8 cellular contexts compared by ENCODE assay signal in the genomic region with DNA sequence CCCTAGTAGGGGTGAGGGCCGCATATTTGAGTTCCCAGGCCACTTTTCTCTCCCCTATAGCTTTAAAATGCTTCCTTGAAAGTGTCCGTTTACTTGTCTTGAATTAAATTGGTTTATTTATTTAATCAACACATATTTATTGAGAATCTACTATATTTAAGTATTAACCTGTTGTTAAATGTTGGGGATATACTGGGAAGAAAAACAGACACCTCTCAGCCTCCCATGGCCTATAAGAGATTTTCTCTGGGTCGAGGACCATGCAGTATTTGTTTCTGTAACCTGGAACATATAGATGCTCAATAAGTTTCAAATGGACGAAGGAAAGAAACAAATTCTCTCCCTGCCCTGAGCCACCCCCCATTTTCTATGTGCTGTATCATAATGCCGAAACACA.
A peak's percentile ranks its signal among the peaks of the same experiment; 100 is the strongest.
DNase-seq lines count a peak whose midpoint lies in the region; ATAC-seq, FAIRE-seq and TF ChIP-seq lines count a peak whose summit lies in the region.

No MANE protein-coding gene starts in this region.

- DNase-seq in DND-41, result no peak
- no peak for DNase-seq in Peyer's patch
- no peak for DNase-seq in fibroblast of lung (ENCODE audit: low read depth in 2 of 2)
- DNase-seq in retinal pigment epithelial cell (ENCODE audit: low read depth), result no peak
- DNase-seq in pancreas, result no peak
- DNase-seq in cerebellum (ENCODE audit: low spot score), result no peak
- no peak for DNase-seq in DMS53 (lab: John Stamatoyannopoulos, UW)
- DNase-seq in 8988T, result no peak

- H3K9ac ChIP-seq in DND-41 (ENCODE audit: low read depth, low read length) (peak overlapping the region; percentile 77), fibroblast of lung (ENCODE audit: insufficient read depth, low read length) (no peak overlapping the region)

- H3K4me1 ChIP-seq in DND-41 (ENCODE audit: insufficient read depth, low read length) (peaks cover 17% of the 10 kb centered on the region), Peyer's patch (peaks cover 0 to 10% (median 0%) of the 10 kb centered on the region in 4 donors), fibroblast of lung (ENCODE audit: control insufficient read depth, extremely low read depth, insufficient read depth, low read length) (no peaks in the 10 kb centered on the region), pancreas (no peaks in the 10 kb centered on the region)

- ATAC-seq in DND-41 (ENCODE audit: insufficient read depth, low read depth), result no peak
- ATAC-seq in pancreas, result no peak

- no peaks in the 10 kb centered on the region for H3K79me2 ChIP-seq in DND-41 (ENCODE audit: insufficient read depth, low read length)
- H3K79me2 ChIP-seq in fibroblast of lung (ENCODE audit: control insufficient read depth, insufficient read depth, low read length), result no peaks in the 10 kb centered on the region

- H3K9me3 ChIP-seq in DND-41 (ENCODE audit: insufficient read depth, low read length, severe bottlenecking) (no peaks in the 10 kb centered on the region), Peyer's patch (no peaks in the 10 kb centered on the region), fibroblast of lung (ENCODE audit: control insufficient read depth, insufficient read depth, low read depth, low read length) (no peaks in the 10 kb centered on the region), pancreas (no peaks in the 10 kb centered on the region)

- no peak for FAIRE-seq in pancreas (lab: Jason Lieb, UNC)

- TF ChIP-seq POLR2A in Peyer's patch (IDR thresholded peaks at IDR 0.05), result no peak

- H3K27ac ChIP-seq in DND-41 (ENCODE audit: low read length) (peak overlapping the region; percentile 83), Peyer's patch (peak overlapping the region in 3 of 4 donors; percentile 12 to 71 (median 70)), fibroblast of lung (ENCODE audit: insufficient read depth, low read length) (no peak overlapping the region), pancreas (peak overlapping the region in 1 of 4 donors; percentile 80)

- intact Hi-C loops in pancreas (cut with DNase I), result no loop called here

- no peaks in the 10 kb centered on the region for H3K36me3 ChIP-seq in DND-41 (ENCODE audit: insufficient read depth, low read length)
- H3K36me3 ChIP-seq in Peyer's patch, result no peaks in the 10 kb centered on the region
- H3K36me3 ChIP-seq in fibroblast of lung (ENCODE audit: control insufficient read depth, insufficient read depth, low read length), result no peaks in the 10 kb centered on the region
- H3K36me3 ChIP-seq in pancreas, result no peaks in the 10 kb centered on the region

- TF ChIP-seq CTCF in DND-41 (IDR thresholded peaks at IDR 0.05; ENCODE audit: borderline replicate concordance, extremely low read depth, low read length, poor library complexity, severe bottlenecking) (no peak), Peyer's patch (IDR thresholded peaks at IDR 0.05) (no peak), fibroblast of lung (conservative IDR thresholded peaks at IDR 0.05 in 1 of 2, IDR thresholded peaks at IDR 0.05 in 1 of 2; ENCODE audit: low read depth in 1 of 2, low read length in 2 of 2) (no peak), retinal pigment epithelial cell (conservative IDR thresholded peaks at IDR 0.05; ENCODE audit: low read depth, low read length) (no peak), pancreas (IDR thresholded peaks at IDR 0.05) (no peak)

- H3K27me3 ChIP-seq in DND-41 (ENCODE audit: insufficient read depth, low read length, poor library complexity) (no peaks in the 10 kb centered on the region), Peyer's patch (no peaks in the 10 kb centered on the region), fibroblast of lung (ENCODE audit: control insufficient read depth, insufficient read depth, low read length) (peaks cover 2% of the 10 kb centered on the region), pancreas (no peaks in the 10 kb centered on the region)

- peak overlapping the region in 1 of 2 experiments; percentile 63; a peak in 2 of 4 replicates for H3K4me3 ChIP-seq in DND-41 (ENCODE audit: low read depth in 1 of 2, low read length in 2 of 2)
- peak overlapping the region in 3 of 4 donors; percentile 46 to 62 (median 57) for H3K4me3 ChIP-seq in Peyer's patch
- H3K4me3 ChIP-seq in fibroblast of lung (replicated peaks in 1 of 4; ENCODE audit: control extremely low read depth in 1 of 4, insufficient read depth in 1 of 4, low read depth in 3 of 4, low read length in 4 of 4), result peak overlapping the region in 2 of 4 experiments; percentile 80 to 88
- peak overlapping the region; percentile 78 for H3K4me3 ChIP-seq in retinal pigment epithelial cell (ENCODE audit: low read length)
- peak overlapping the region in 2 of 4 donors; percentile 40 to 51 for H3K4me3 ChIP-seq in pancreas

- no peaks in the 10 kb centered on the region for H4K20me1 ChIP-seq in DND-41 (ENCODE audit: insufficient read depth, low read length)
- H4K20me1 ChIP-seq in fibroblast of lung (ENCODE audit: control insufficient read depth, extremely low read depth, insufficient read depth, low read length), result no peaks in the 10 kb centered on the region

- 87 to 91% methylated on average over 5 of the region's 5 CpGs for WGBS in pancreas, 2 donors

- H3K4me2 ChIP-seq in DND-41 (ENCODE audit: insufficient read depth, low read length) (peak overlapping the region; percentile 65), fibroblast of lung (ENCODE audit: extremely low read depth, insufficient read depth, low read length) (peak overlapping the region; percentile 80)

- H2AFZ ChIP-seq in DND-41 (ENCODE audit: low read depth, low read length), result peak overlapping the region; percentile 90
- H2AFZ ChIP-seq in fibroblast of lung (ENCODE audit: low read length), result peak overlapping the region; percentile 62
